ENCODE assay signal across 13 cellular contexts in the genomic region with DNA sequence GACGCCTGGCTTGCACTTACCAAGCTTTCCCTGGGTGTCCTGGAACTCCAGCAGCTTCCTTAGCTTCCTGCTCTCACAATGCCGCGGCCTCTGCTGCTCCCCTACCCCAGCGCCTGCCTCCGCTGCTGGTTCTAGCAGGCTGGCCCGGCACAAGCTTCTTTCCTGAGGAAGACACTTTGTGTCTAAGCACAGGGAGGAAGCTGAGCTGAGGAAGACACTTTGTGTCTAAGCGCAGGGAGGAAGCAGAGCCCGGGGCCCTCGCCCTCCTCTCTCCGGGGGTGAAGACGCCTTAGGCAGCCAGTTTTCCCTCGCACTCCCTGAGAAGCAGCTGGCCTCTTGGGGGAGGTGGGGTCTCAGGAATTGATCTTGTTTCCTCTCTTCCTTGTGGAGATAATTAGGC.
DNase-seq lines count a peak whose midpoint lies in the region; ATAC-seq and TF ChIP-seq lines count a peak whose summit lies in the region.
"Had no signal": no experiment of that assay in that cellular context is flagged by ENCODE, and none has a peak within 500 bp of the region (broad histone marks: within the 10 kb centered on the region; RNA-seq: fewer than 3 reads in every experiment).

No MANE protein-coding gene starts in this region.

- no peak overlapping the region for H3K27ac Mint-ChIP-seq in activated T-cell treated with anti-CD3 and anti-CD28 coated beads, Interleukin-2, amount 50 U/mL, for 72 hours

- no peaks in the 10 kb centered on the region for H3K9me3 ChIP-seq in heart right ventricle
- no peaks in the 10 kb centered on the region for H3K9me3 ChIP-seq in ascending aorta
- no peaks in the 10 kb centered on the region for H3K9me3 ChIP-seq in tibial artery
- H3K9me3 ChIP-seq: prostate gland had no signal

- peaks cover 0 to 3% of the 10 kb centered on the region in 2 donors for H3K36me3 Mint-ChIP-seq in activated T-cell treated with anti-CD3 and anti-CD28 coated beads, Interleukin-2, amount 50 U/mL, for 72 hours (ENCODE audit: insufficient read depth in 2 of 2)

- H3K27me3 ChIP-seq in heart right ventricle: no peaks in the 10 kb centered on the region
- H3K27me3 ChIP-seq in ascending aorta: no peaks in the 10 kb centered on the region
- no peaks in the 10 kb centered on the region for H3K27me3 ChIP-seq in layer of hippocampus (ENCODE audit: control insufficient read depth, insufficient read depth, low read length)
- no peaks in the 10 kb centered on the region for H3K27me3 ChIP-seq in tibial artery

- H3K4me3 ChIP-seq in heart right ventricle: no peak overlapping the region
- no peak overlapping the region for H3K4me3 ChIP-seq in ascending aorta
- H3K4me3 ChIP-seq in tibial artery: no peak overlapping the region
- H3K4me3 ChIP-seq: prostate gland had no signal

- ATAC-seq in heart right ventricle (peak in 1 of 8 donors; percentile 14), Right ventricle myocardium superior (ENCODE audit: poor library complexity) (no peak)
- no peak for ATAC-seq in activated T-cell treated with anti-CD3 and anti-CD28 coated beads, Interleukin-2, amount 50 U/mL, for 72 hours (replicated peaks in 1 of 2)

- intact Hi-C loops in heart right ventricle (cut with DNase I) (loop anchor here in 7 of 10 donors (5.0 to 10.0 kb wide), 6 partner anchors 51 to 164 kb away; partner anchors contain the start of genes FLCN (in 3 of the 7) and NT5M (in 1 of the 7)), Right ventricle myocardium superior (cut with DNase I) (loop anchor here (10.0 kb wide), 1 partner anchor 174 kb away; no protein-coding TSS in a partner anchor), ascending aorta (cut with DNase I) (no loop called here), tibial artery (cut with DNase I; ENCODE audit: low total_unique reads) (no loop called here)

- TF ChIP-seq CTCF in heart right ventricle (IDR thresholded peaks at IDR 0.05): no peak
- TF ChIP-seq CTCF in ascending aorta (IDR thresholded peaks at IDR 0.05): no peak
- no peak for TF ChIP-seq CTCF in tibial artery (IDR thresholded peaks at IDR 0.05)

- H3K27me3 Mint-ChIP-seq in activated T-cell treated with anti-CD3 and anti-CD28 coated beads, Interleukin-2, amount 50 U/mL, for 72 hours (ENCODE audit: low read depth): no peaks in the 10 kb centered on the region
- H3K27me3 Mint-ChIP-seq: CD4-positive, alpha-beta memory T cell; stimulated activated naive CD8-positive, alpha-beta T cell treated with anti-CD3 and anti-CD28 coated beads, Interleukin-15, Interleukin-2, amounts not matched to agents 100 ng/mL and 50 ng/mL, for 24 hours; T-cell had no signal

- H3K36me3 ChIP-seq in heart right ventricle (peaks cover 0 to 100% (median 66%) of the 10 kb centered on the region in 9 donors), ascending aorta (peaks cover 74 to 97% of the 10 kb centered on the region in 2 donors), tibial artery (peaks cover 82 to 100% (median 94%) of the 10 kb centered on the region in 3 donors)

- H3K4me1 ChIP-seq in heart right ventricle (peaks cover 5 to 54% (median 23%) of the 10 kb centered on the region in 9 donors), ascending aorta (peaks cover 0 to 4% of the 10 kb centered on the region in 2 donors), tibial artery (peaks cover 0 to 26% (median 12%) of the 10 kb centered on the region in 4 donors)
- H3K4me1 ChIP-seq: prostate gland had no signal

- H3K27ac ChIP-seq in heart right ventricle: peak overlapping the region in 7 of 10 donors; percentile 0 to 60 (median 24)
- peak overlapping the region; percentile 23 to 51 for H3K27ac ChIP-seq in ascending aorta
- peak overlapping the region; percentile 47 for H3K27ac ChIP-seq in layer of hippocampus (ENCODE audit: low read depth, low read length)
- H3K27ac ChIP-seq in tibial artery: peak overlapping the region; percentile 10 to 44
- H3K27ac ChIP-seq: prostate gland had no signal

- H3K4me3 Mint-ChIP-seq in activated T-cell treated with anti-CD3 and anti-CD28 coated beads, Interleukin-2, amount 50 U/mL, for 72 hours: no peak overlapping the region
- H3K4me3 Mint-ChIP-seq: stimulated activated naive CD8-positive, alpha-beta T cell treated with anti-CD3 and anti-CD28 coated beads, Interleukin-15, Interleukin-2, amounts not matched to agents 100 ng/mL and 50 ng/mL, for 24 hours; T-cell had no signal

- no peaks in the 10 kb centered on the region for H3K9me3 Mint-ChIP-seq in activated T-cell treated with anti-CD3 and anti-CD28 coated beads, Interleukin-2, amount 50 U/mL, for 72 hours
- H3K9me3 Mint-ChIP-seq: CD4-positive, alpha-beta memory T cell; stimulated activated naive CD8-positive, alpha-beta T cell treated with anti-CD3 and anti-CD28 coated beads, Interleukin-15, Interleukin-2, amounts not matched to agents 100 ng/mL and 50 ng/mL, for 24 hours; T-cell had no signal

- WGBS in heart right ventricle, 2 donors: 62 to 64% methylated on average over 12 of the region's 12 CpGs

- H3K4me1 Mint-ChIP-seq in activated T-cell treated with anti-CD3 and anti-CD28 coated beads, Interleukin-2, amount 50 U/mL, for 72 hours (ENCODE audit: low read depth): peaks cover 19% of the 10 kb centered on the region

- DNase-seq in heart right ventricle: no peak
- no peak for DNase-seq in Right ventricle myocardium superior
- no peak for DNase-seq in ascending aorta (ENCODE audit: low spot score in 2 of 2)
- no peak for DNase-seq in tibial artery
- DNase-seq in activated T-cell treated with anti-CD3 and anti-CD28 coated beads, Interleukin-2, amount 50 U/mL, for 72 hours: no peak
- DNase-seq in HuH-7 (ENCODE audit: low spot score): no peak
- no peak for DNase-seq in stimulated activated CD4-positive, alpha-beta T cell treated with anti-CD3 and anti-CD28 coated beads, Interleukin-1b, Interleukin-23, amount 100 ng/mL, for 48 hours
- DNase-seq: NCI-H1092 had no signal

Comparison
In these comparisons a context has a peak if more than half of its experiments do, and no peak if none do; other contexts are left out.
1. intact Hi-C loops: an anchor here in heart right ventricle (5.0 to 10.0 kb wide) and Right ventricle myocardium superior (10.0 kb wide); none called in ascending aorta and tibial artery.